19 cellular contexts compared by ENCODE assay signal in genomic region chr2:98832172-98832571, GRCh38.
"Had no signal": no experiment of that assay in that cellular context is flagged by ENCODE, and none has a peak within 500 bp of the region (broad histone marks: within the 10 kb centered on the region; RNA-seq: fewer than 3 reads in every experiment).

No MANE protein-coding gene starts in this region.

- ATAC-seq: activated CD8-positive, alpha-beta memory T cell treated with anti-CD3 and anti-CD28 coated beads, Interleukin-2, amount 10 ng/mL, durations not matched to agents 7 days and 5 days; mucosa of descending colon; naive thymus-derived CD8-positive, alpha-beta T cell; stimulated activated naive CD8-positive, alpha-beta T cell treated with anti-CD3 and anti-CD28 coated beads, Interleukin-15, amount 100 ng/mL, for 72 hours had no signal

- DNase-seq: activated CD4-positive, alpha-beta memory T cell treated with anti-CD3 and anti-CD28 coated beads for 36 hours; activated CD8-positive, alpha-beta memory T cell treated with anti-CD3 and anti-CD28 coated beads, Interleukin-2, amount 10 ng/mL, durations not matched to agents 7 days and 5 days; activated naive CD4-positive, alpha-beta T cell treated with anti-CD3 and anti-CD28 coated beads, Interleukin-2, amount 10 ng/mL, durations not matched to agents 7 days and 5 days; activated T-cell treated with anti-CD3 and anti-CD28 coated beads, Interleukin-2, amount 50 U/mL, for 1 hour; adrenal gland; esophagus squamous epithelium; mammary epithelial cell; mucosa of descending colon; naive thymus-derived CD8-positive, alpha-beta T cell; nucleus accumbens; small intestine; stimulated activated CD4-positive, alpha-beta T cell treated with anti-CD3 and anti-CD28 coated beads, Interleukin-4, amount 100 ng/mL, for 24 hours; stimulated activated naive CD8-positive, alpha-beta T cell treated with anti-CD3 and anti-CD28 coated beads, Interleukin-15, amount 100 ng/mL, for 72 hours; WERI-Rb-1 had no signal

- H3K27ac ChIP-seq: cardiac muscle cell, thoracic aorta, vagina, WERI-Rb-1 had no signal

- H3K9me3 Mint-ChIP-seq: activated CD4-positive, alpha-beta memory T cell treated with anti-CD3 and anti-CD28 coated beads for 36 hours; activated naive CD4-positive, alpha-beta T cell treated with anti-CD3 and anti-CD28 coated beads, Interleukin-2, amount 10 ng/mL, durations not matched to agents 7 days and 5 days; naive thymus-derived CD8-positive, alpha-beta T cell; stimulated activated naive CD8-positive, alpha-beta T cell treated with anti-CD3 and anti-CD28 coated beads, Interleukin-15, amount 100 ng/mL, for 72 hours; T-helper 1 cell treated with Interleukin-12 subunit alpha and Interleukin-12 subunit beta and Interleukin-4 antibody, amounts not matched to agents 30 μg/mL and 1 μg/mL, for 36 hours had no signal

- H3K4me1 ChIP-seq: adrenal gland had no signal

- H3K36me3 Mint-ChIP-seq: activated CD4-positive, alpha-beta memory T cell treated with anti-CD3 and anti-CD28 coated beads for 36 hours; activated CD8-positive, alpha-beta memory T cell treated with anti-CD3 and anti-CD28 coated beads, Interleukin-2, amount 10 ng/mL, durations not matched to agents 7 days and 5 days; activated naive CD4-positive, alpha-beta T cell treated with anti-CD3 and anti-CD28 coated beads, Interleukin-2, amount 10 ng/mL, durations not matched to agents 7 days and 5 days; naive thymus-derived CD8-positive, alpha-beta T cell had no signal

- H3K27ac Mint-ChIP-seq: activated CD4-positive, alpha-beta memory T cell treated with anti-CD3 and anti-CD28 coated beads for 36 hours; activated naive CD4-positive, alpha-beta T cell treated with anti-CD3 and anti-CD28 coated beads, Interleukin-2, amount 10 ng/mL, durations not matched to agents 7 days and 5 days; stimulated activated naive CD8-positive, alpha-beta T cell treated with anti-CD3 and anti-CD28 coated beads, Interleukin-15, amount 100 ng/mL, for 72 hours; T-helper 1 cell treated with Interleukin-12 subunit alpha and Interleukin-12 subunit beta and Interleukin-4 antibody, amounts not matched to agents 30 μg/mL and 1 μg/mL, for 36 hours had no signal

- H3K4me3 Mint-ChIP-seq: activated CD4-positive, alpha-beta memory T cell treated with anti-CD3 and anti-CD28 coated beads for 36 hours; activated CD8-positive, alpha-beta memory T cell treated with anti-CD3 and anti-CD28 coated beads, Interleukin-2, amount 10 ng/mL, durations not matched to agents 7 days and 5 days; activated naive CD4-positive, alpha-beta T cell treated with anti-CD3 and anti-CD28 coated beads, Interleukin-2, amount 10 ng/mL, durations not matched to agents 7 days and 5 days; naive thymus-derived CD8-positive, alpha-beta T cell; stimulated activated naive CD8-positive, alpha-beta T cell treated with anti-CD3 and anti-CD28 coated beads, Interleukin-15, amount 100 ng/mL, for 72 hours; T-helper 1 cell treated with Interleukin-12 subunit alpha and Interleukin-12 subunit beta and Interleukin-4 antibody, amounts not matched to agents 30 μg/mL and 1 μg/mL, for 36 hours had no signal

- H3K9me3 ChIP-seq: adrenal gland, esophagus squamous epithelium, mucosa of descending colon, right atrium auricular region, thoracic aorta, vagina had no signal

- H3K27me3 Mint-ChIP-seq: activated CD4-positive, alpha-beta memory T cell treated with anti-CD3 and anti-CD28 coated beads for 36 hours; activated CD8-positive, alpha-beta memory T cell treated with anti-CD3 and anti-CD28 coated beads, Interleukin-2, amount 10 ng/mL, durations not matched to agents 7 days and 5 days; naive thymus-derived CD8-positive, alpha-beta T cell; stimulated activated naive CD8-positive, alpha-beta T cell treated with anti-CD3 and anti-CD28 coated beads, Interleukin-15, amount 100 ng/mL, for 72 hours had no signal

- H3K4me3 ChIP-seq: adrenal gland, cardiac muscle cell, esophagus squamous epithelium, mucosa of descending colon, right atrium auricular region, thoracic aorta, vagina had no signal

- H3K27me3 ChIP-seq: adrenal gland, cardiac muscle cell, esophagus squamous epithelium, right atrium auricular region, vagina had no signal

- H3K36me3 ChIP-seq: adrenal gland, cardiac muscle cell, right atrium auricular region, thoracic aorta, vagina, WERI-Rb-1 had no signal
